In the genomic region with DNA sequence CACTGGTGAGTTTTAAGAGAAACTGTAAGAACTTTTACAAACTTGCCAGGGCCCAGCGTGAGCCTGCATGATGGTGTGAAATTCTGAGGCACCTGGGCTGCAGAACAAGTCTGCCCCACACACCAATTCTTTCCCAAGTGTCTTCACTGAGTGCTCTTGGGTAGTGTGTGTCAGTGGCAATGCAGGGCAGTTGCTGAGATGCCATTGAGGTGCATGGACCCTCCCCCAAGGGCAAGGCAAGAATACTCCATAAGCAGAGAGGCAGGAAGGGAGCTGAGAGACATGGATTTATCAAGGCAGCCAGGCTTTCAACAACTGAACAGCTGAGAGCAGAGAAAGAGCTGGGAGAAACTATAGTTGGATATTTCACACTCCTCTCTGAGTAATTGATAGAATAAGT, we compare ENCODE assay signal across 21 cellular contexts.
DNase-seq lines count a peak whose midpoint lies in the region; ATAC-seq and TF ChIP-seq lines count a peak whose summit lies in the region.
"Had no signal": no experiment of that assay in that cellular context is flagged by ENCODE, and none has a peak within 500 bp of the region (broad histone marks: within the 10 kb centered on the region; RNA-seq: fewer than 3 reads in every experiment).

No MANE protein-coding gene starts in this region.

- H3K9me3 Mint-ChIP-seq in GM23338, result peaks cover 54% of the 10 kb centered on the region
- no peaks in the 10 kb centered on the region for H3K9me3 Mint-ChIP-seq in WTC11
- H3K9me3 Mint-ChIP-seq: CD4-positive, alpha-beta memory T cell had no signal

- H3K4me2 ChIP-seq in GM23338 (no peak overlapping the region), neuronal stem cell (ENCODE audit: insufficient read depth, low read length, poor library complexity, severe bottlenecking) (no peak overlapping the region)
- H3K4me2 ChIP-seq: A549 had no signal

- H4K8ac ChIP-seq in neuronal stem cell (ENCODE audit: low read depth, low read length), result no peak overlapping the region

- CTCF ChIA-PET in WTC11 (lab: Charles Lee), result no interaction called here

- H3F3A ChIP-seq in GM23338 (replicated peaks; ENCODE audit: low read depth), result no peaks in the 10 kb centered on the region

- no peak overlapping the region for H3K9ac ChIP-seq in neuronal stem cell (ENCODE audit: low read depth, low read length, poor library complexity)
- H3K9ac ChIP-seq: GM23248 had no signal

- H3K27ac ChIP-seq in GM23338 (ENCODE audit: low read depth), result no peak overlapping the region
- H3K27ac ChIP-seq in neuronal stem cell (replicated peaks; ENCODE audit: low read length), result no peak overlapping the region
- H3K27ac ChIP-seq: A549, GM23248 had no signal

- ATAC-seq in GM23338 (peak; percentile 28; the same call in 1 of the 3 replicates), WTC11 (peak; percentile 78), HG02588 (IDR thresholded peaks at IDR 0.05; ENCODE audit: unreplicated experiment) (no peak)
- ATAC-seq: A549 had no signal

- H3K27ac Mint-ChIP-seq in GM23338 (no peak overlapping the region), WTC11 (no peak overlapping the region)
- H3K27ac Mint-ChIP-seq: CD4-positive, alpha-beta memory T cell; HFFc6 had no signal

- no peak for DNase-seq in GM23338 (ENCODE audit: low spot score)
- no peak for DNase-seq in WTC11 (ENCODE audit: low spot score)
- peak; percentile 61 for DNase-seq in islet precursor cell
- no peak for DNase-seq in neuronal stem cell (ENCODE audit: low spot score)
- no peak for DNase-seq in NCI-H1436 (lab: John Stamatoyannopoulos, UW)
- DNase-seq in Ammon's horn (ENCODE audit: low spot score), result no peak
- DNase-seq: 8988T; ACHN; AML-193; C1 segment of cervical spinal cord; Calu3; CD4-positive, alpha-beta memory T cell; COR-L47; DMS53; DMS79 treated with DMSO at 0.1 percent for 48 hours; GF-D8; GM23248; HFFc6 had no signal

- H3K79me1 ChIP-seq in neuronal stem cell (ENCODE audit: low read depth, low read length), result no peaks in the 10 kb centered on the region

- H3K4me3 ChIP-seq in GM23338, result no peak overlapping the region
- peak overlapping the region in 1 of 2 donors; percentile 59 for H3K4me3 ChIP-seq in neuronal stem cell (ENCODE audit: low read length in 2 of 2)
- H3K4me3 ChIP-seq: A549, GM23248, HAP-1 had no signal

- H3K27me3 Mint-ChIP-seq in GM23338 (ENCODE audit: insufficient read depth, low read depth, poor library complexity) (peaks cover 2% of the 10 kb centered on the region), WTC11 (ENCODE audit: low read depth) (no peaks in the 10 kb centered on the region)

- TF ChIP-seq CTCF in GM23338 (conservative IDR thresholded peaks at IDR 0.05; ENCODE audit: low read depth in 2 of 2) (no peak), WTC11 (IDR thresholded peaks at IDR 0.05) (no peak)

- no peak overlapping the region for H2AFZ ChIP-seq in GM23338
- peak overlapping the region; percentile 3 for H2AFZ ChIP-seq in neuronal stem cell (ENCODE audit: low read length)
- H2AFZ ChIP-seq: GM23248 had no signal

- no CpG with 5 or more reads among the region's 1 CpG for WGBS in neuronal stem cell (ENCODE audit: extremely low coverage in 2 of 2, insufficient read length in 2 of 2, insufficient replicate concordance in 1 of 2), 2 donors

- no peak overlapping the region for H3K23ac ChIP-seq in neuronal stem cell (ENCODE audit: low read depth, low read length, poor library complexity)

- H2BK12ac ChIP-seq in neuronal stem cell (ENCODE audit: low read length), result no peak overlapping the region

- H3K14ac ChIP-seq in neuronal stem cell (ENCODE audit: low read length), result no peak overlapping the region

- H2BK15ac ChIP-seq in neuronal stem cell (ENCODE audit: low read length), result no peak overlapping the region

- H3K36me3 ChIP-seq in GM23338 (ENCODE audit: insufficient read depth), result no peaks in the 10 kb centered on the region; the same call in 1 of the 2 replicates
- no peaks in the 10 kb centered on the region for H3K36me3 ChIP-seq in neuronal stem cell (replicated peaks in 1 of 2; ENCODE audit: control insufficient read depth in 2 of 2, insufficient read depth in 2 of 2, low read length in 2 of 2)
- H3K36me3 ChIP-seq: HAP-1 had no signal

- H2BK5ac ChIP-seq in neuronal stem cell (ENCODE audit: low read length), result no peak overlapping the region

- no peaks in the 10 kb centered on the region for H3K27me3 ChIP-seq in GM23338 (ENCODE audit: insufficient read depth)
- no peaks in the 10 kb centered on the region for H3K27me3 ChIP-seq in neuronal stem cell (ENCODE audit: control insufficient read depth in 3 of 3, insufficient read depth in 3 of 3, low read depth in 1 of 3, low read length in 3 of 3)

- H3K4me3 Mint-ChIP-seq in GM23338 (no peak overlapping the region), WTC11 (no peak overlapping the region)
- H3K4me3 Mint-ChIP-seq: CD4-positive, alpha-beta memory T cell; HFFc6 had no signal

- no peaks in the 10 kb centered on the region for H3K79me2 ChIP-seq in GM23338 (replicated peaks; ENCODE audit: insufficient read depth)

- H3K4ac ChIP-seq in neuronal stem cell (ENCODE audit: low read length), result no peak overlapping the region

- no peaks in the 10 kb centered on the region for H3K9me3 ChIP-seq in neuronal stem cell (replicated peaks in 1 of 2; ENCODE audit: control insufficient read depth in 2 of 2, insufficient read depth in 1 of 2, low read depth in 1 of 2, low read length in 2 of 2)
- H3K9me3 ChIP-seq: A549, HAP-1 had no signal

- H3K18ac ChIP-seq in neuronal stem cell (ENCODE audit: low read length), result no peak overlapping the region

- no peaks in the 10 kb centered on the region for H3K36me3 Mint-ChIP-seq in GM23338 (ENCODE audit: low read depth)
- H3K36me3 Mint-ChIP-seq in WTC11, result no peaks in the 10 kb centered on the region
- H3K36me3 Mint-ChIP-seq: CD4-positive, alpha-beta memory T cell had no signal

- H2BK120ac ChIP-seq in neuronal stem cell (ENCODE audit: low read depth, low read length), result no peak overlapping the region

- H4K20me1 ChIP-seq in GM23338 (replicated peaks; ENCODE audit: insufficient read depth), result no peaks in the 10 kb centered on the region

- H3K9me2 ChIP-seq in GM23338 (ENCODE audit: insufficient read depth), result no peaks in the 10 kb centered on the region

- no peak overlapping the region for H2AK5ac ChIP-seq in neuronal stem cell (ENCODE audit: low read depth, low read length)

- H3K4me1 Mint-ChIP-seq in GM23338 (peaks cover 9% of the 10 kb centered on the region; the same call in 2 of the 3 replicates), WTC11 (peaks cover 21% of the 10 kb centered on the region)
- H3K4me1 Mint-ChIP-seq: CD4-positive, alpha-beta memory T cell had no signal

- H3K4me1 ChIP-seq in GM23338 (ENCODE audit: insufficient read depth) (no peaks in the 10 kb centered on the region), neuronal stem cell (ENCODE audit: control insufficient read depth in 2 of 2, insufficient read depth in 1 of 2, low read depth in 1 of 2, low read length in 2 of 2) (peaks cover 5 to 8% of the 10 kb centered on the region in 2 donors)
- H3K4me1 ChIP-seq: A549, HAP-1 had no signal

- POLR2A ChIA-PET in WTC11 (lab: Charles Lee), result no interaction called here

- H4K91ac ChIP-seq in neuronal stem cell (ENCODE audit: low read depth, low read length, poor library complexity), result no peak overlapping the region

TF ChIP-seq in GM23338, 12 proteins besides CTCF, POLR2A, EP300 and RAD21 (continues in another document):
- TF ChIP-seq STAT1 (IDR thresholded peaks at IDR 0.05; ENCODE audit: unreplicated experiment), result no peak
- TF ChIP-seq ETS1 (IDR thresholded peaks at IDR 0.05), result no peak
- TF ChIP-seq ZNF331 (CRISPR knock-in tag; IDR thresholded peaks at IDR 0.05; ENCODE audit: low read depth), result no peak

TF ChIP-seq in WTC11, 78 proteins besides CTCF, POLR2A, EP300 and RAD21:
- TF ChIP-seq ZNF671 (CRISPR knock-in tag; IDR thresholded peaks at IDR 0.05), result no peak
